In genomic region chr12:129902371-129903091, GRCh38 we compare ENCODE assay signal across 25 cellular contexts. TPM values are rescaled to one million over a fixed set of nuclear protein-coding genes. Genes with fewer than 3 reads are reported as not detected.
DNase-seq lines count a peak whose midpoint lies in the region; ATAC-seq, FAIRE-seq and TF ChIP-seq lines count a peak whose summit lies in the region.
"Had no signal": no experiment of that assay in that cellular context is flagged by ENCODE, and none has a peak within 500 bp of the region (broad histone marks: within the 10 kb centered on the region; RNA-seq: fewer than 3 reads in every experiment).

No MANE protein-coding gene starts in this region.

- no peaks in the 10 kb centered on the region for H3K9me2 ChIP-seq in hepatocyte (replicated peaks; ENCODE audit: insufficient read depth)

- no peaks in the 10 kb centered on the region for H3K4me1 Mint-ChIP-seq in WTC11
- peaks cover 5% of the 10 kb centered on the region for H3K4me1 Mint-ChIP-seq in neural crest cell
- H3K4me1 Mint-ChIP-seq in stimulated activated memory B cell treated with anti-CD40 and anti-IgM and Interleukin-4, amounts not matched to agents 10 μg/mL and 1 μg/mL and 100 μg/mL, for 72 hours: no peaks in the 10 kb centered on the region
- H3K4me1 Mint-ChIP-seq: immature natural killer cell had no signal

- no peak for TF ChIP-seq CTCF in WTC11 (IDR thresholded peaks at IDR 0.05)
- no peak for TF ChIP-seq CTCF in hepatocyte (IDR thresholded peaks at IDR 0.05; ENCODE audit: poor library complexity)
- TF ChIP-seq CTCF in neural crest cell (conservative IDR thresholded peaks at IDR 0.05): no peak
- no peak for TF ChIP-seq CTCF in GM20000 (IDR thresholded peaks at IDR 0.05; ENCODE audit: extremely low read depth, missing control alignments)

- H3K4me1 ChIP-seq in hepatocyte (ENCODE audit: insufficient read depth): no peaks in the 10 kb centered on the region
- H3K4me1 ChIP-seq: adrenal gland, right lobe of liver, SJSA1, uterus had no signal

- H4K20me1 ChIP-seq in hepatocyte (ENCODE audit: insufficient read depth, poor library complexity, severe bottlenecking): no peaks in the 10 kb centered on the region

- POLR2A ChIA-PET in WTC11 (lab: Charles Lee): no interaction called here

- H3K9me3 ChIP-seq in hepatocyte (ENCODE audit: low read depth): no peaks in the 10 kb centered on the region
- H3K9me3 ChIP-seq: adrenal gland, neutrophil, right lobe of liver, SJSA1, uterus had no signal

- CTCF ChIA-PET in WTC11 (lab: Charles Lee): interaction anchor here (2.0 kb wide), 1 partner anchor 112 kb away, joined by 6 read pairs; no protein-coding TSS in a partner anchor

- no peaks in the 10 kb centered on the region for H3K79me2 ChIP-seq in hepatocyte

- no peak overlapping the region for H2AFZ ChIP-seq in hepatocyte

- DNase-seq in DMS79 treated with DMSO at 0.1 percent for 48 hours (lab: John Stamatoyannopoulos, UW) (peak; percentile 21), WTC11 (ENCODE audit: low spot score) (no peak), hepatocyte (ENCODE audit: low spot score) (no peak), neural crest cell (ENCODE audit: low read depth, low spot score) (no peak), HTR-8/SVneo (ENCODE audit: insufficient read length, low spot score) (no peak), GM20000 (ENCODE audit: low spot score) (no peak)
- DNase-seq: activated effector memory CD4-positive, alpha-beta T cell treated with Interleukin-2 at 50 U/mL for 16 hours; adrenal gland; CD4-positive, alpha-beta T cell; DND-41; foreskin fibroblast; immature natural killer cell; NCI-H1694 treated with DMSO at 0.1 percent for 48 hours; PC-3; right lobe of liver; stimulated activated CD4-positive, alpha-beta T cell treated with anti-CD3 and anti-CD28 coated beads, Interleukin-1b, Interleukin-23, amount 100 ng/mL, for 48 hours; uterus had no signal

- H3K27me3 Mint-ChIP-seq in WTC11 (ENCODE audit: low read depth): peaks cover 63% of the 10 kb centered on the region
- peaks cover 75% of the 10 kb centered on the region for H3K27me3 Mint-ChIP-seq in neural crest cell (ENCODE audit: low read depth)
- peaks cover 7% of the 10 kb centered on the region for H3K27me3 Mint-ChIP-seq in stimulated activated memory B cell treated with anti-CD40 and anti-IgM and Interleukin-4, amounts not matched to agents 10 μg/mL and 1 μg/mL and 100 μg/mL, for 72 hours

- H3K4me3 ChIP-seq in hepatocyte: no peak overlapping the region
- H3K4me3 ChIP-seq: adrenal gland, right lobe of liver, SJSA1, uterus had no signal

- whole genome bisulfite sequencing in hepatocyte (ENCODE audit: low lambda C conversion rate, missing lambda C conversion rate): 7% methylated on average over 18 of the region's 19 CpGs

- no peaks in the 10 kb centered on the region for H3K36me3 ChIP-seq in hepatocyte (replicated peaks; ENCODE audit: insufficient read depth, low read depth)
- H3K36me3 ChIP-seq: adrenal gland, neutrophil, right lobe of liver, SJSA1, uterus had no signal

- H3K27ac Mint-ChIP-seq in WTC11 (no peak overlapping the region), neural crest cell (ENCODE audit: unreplicated experiment) (no peak overlapping the region)
- H3K27ac Mint-ChIP-seq in stimulated activated memory B cell treated with anti-CD40 and anti-IgM and Interleukin-4, amounts not matched to agents 10 μg/mL and 1 μg/mL and 100 μg/mL, for 72 hours: no peak overlapping the region
- H3K27ac Mint-ChIP-seq: CD4-positive, alpha-beta T cell; immature natural killer cell had no signal

- H3K27ac ChIP-seq in hepatocyte: no peak overlapping the region
- H3K27ac ChIP-seq: adrenal gland, neutrophil, right lobe of liver, SJSA1, uterus had no signal

- peak overlapping the region; percentile 74 for H3K4me2 ChIP-seq in hepatocyte

- FAIRE-seq in HTR-8/SVneo (lab: Jason Lieb, UNC): no peak
- FAIRE-seq: colon, endothelial cell of umbilical vein had no signal

- ATAC-seq in WTC11 (no peak), HG03439 (IDR thresholded peaks at IDR 0.05; ENCODE audit: unreplicated experiment) (no peak)
- no peak for ATAC-seq in stimulated activated memory B cell treated with anti-CD40 and anti-IgM and Interleukin-4, amounts not matched to agents 10 μg/mL and 1 μg/mL and 100 μg/mL, for 72 hours
- ATAC-seq: activated CD4-positive, CD25-positive, alpha-beta regulatory T cell treated with anti-CD3 and anti-CD28 coated beads, Interleukin-2, amount 50 U/mL, for 24 hours; PC-3 had no signal

- peaks cover 78% of the 10 kb centered on the region for H3K27me3 ChIP-seq in hepatocyte
- H3K27me3 ChIP-seq: right lobe of liver, SJSA1 had no signal

- H3K36me3 Mint-ChIP-seq in WTC11 (peaks cover 57% of the 10 kb centered on the region), neural crest cell (ENCODE audit: low read depth) (no peaks in the 10 kb centered on the region)
- H3K36me3 Mint-ChIP-seq in stimulated activated memory B cell treated with anti-CD40 and anti-IgM and Interleukin-4, amounts not matched to agents 10 μg/mL and 1 μg/mL and 100 μg/mL, for 72 hours: no peaks in the 10 kb centered on the region
- H3K36me3 Mint-ChIP-seq: immature natural killer cell had no signal

- peak overlapping the region; percentile 70 for H3K4me3 Mint-ChIP-seq in WTC11
- peak overlapping the region; percentile 81 for H3K4me3 Mint-ChIP-seq in neural crest cell
- H3K4me3 Mint-ChIP-seq in stimulated activated memory B cell treated with anti-CD40 and anti-IgM and Interleukin-4, amounts not matched to agents 10 μg/mL and 1 μg/mL and 100 μg/mL, for 72 hours: no peak overlapping the region
- H3K4me3 Mint-ChIP-seq: CD4-positive, alpha-beta T cell; immature natural killer cell had no signal

- H3K9me3 Mint-ChIP-seq in WTC11 (peaks cover 51% of the 10 kb centered on the region), neural crest cell (no peaks in the 10 kb centered on the region)
- no peaks in the 10 kb centered on the region for H3K9me3 Mint-ChIP-seq in stimulated activated memory B cell treated with anti-CD40 and anti-IgM and Interleukin-4, amounts not matched to agents 10 μg/mL and 1 μg/mL and 100 μg/mL, for 72 hours
- H3K9me3 Mint-ChIP-seq: CD4-positive, alpha-beta T cell; immature natural killer cell had no signal

TF ChIP-seq in WTC11, 78 proteins besides CTCF, POLR2A, EP300 and RAD21:
- TF ChIP-seq ZBTB43 (CRISPR knock-in tag; IDR thresholded peaks at IDR 0.05) (0 out of 2 replicates have a peak, but pooled peaks have one; percentile 56), GTF2I (CRISPR knock-in tag; conservative IDR thresholded peaks at IDR 0.05) (no peak)

RNA-seq across cellular contexts. Expression of gene TMEM132D, which starts 1.3 kb away (rescaled TPM):
- total RNA-seq in WTC11 (2021): 0.99 to 1.4 TPM (median 1.1 TPM) in 3 replicates
- 1.8 and 2.4 TPM in 2 replicates for total RNA-seq in hepatocyte
- polyA plus RNA-seq in hepatocyte: 1.0 and 2.0 TPM in 2 replicates
- total RNA-seq in neural crest cell: 0.19 and 0.30 TPM in 2 replicates
- total RNA-seq: CD4-positive, alpha-beta T cell; endothelial cell of umbilical vein; PC-3; SJSA1 had no signal
- polyA plus RNA-seq: AG04450, endothelial cell of umbilical vein had no signal
